In the genomic region with DNA sequence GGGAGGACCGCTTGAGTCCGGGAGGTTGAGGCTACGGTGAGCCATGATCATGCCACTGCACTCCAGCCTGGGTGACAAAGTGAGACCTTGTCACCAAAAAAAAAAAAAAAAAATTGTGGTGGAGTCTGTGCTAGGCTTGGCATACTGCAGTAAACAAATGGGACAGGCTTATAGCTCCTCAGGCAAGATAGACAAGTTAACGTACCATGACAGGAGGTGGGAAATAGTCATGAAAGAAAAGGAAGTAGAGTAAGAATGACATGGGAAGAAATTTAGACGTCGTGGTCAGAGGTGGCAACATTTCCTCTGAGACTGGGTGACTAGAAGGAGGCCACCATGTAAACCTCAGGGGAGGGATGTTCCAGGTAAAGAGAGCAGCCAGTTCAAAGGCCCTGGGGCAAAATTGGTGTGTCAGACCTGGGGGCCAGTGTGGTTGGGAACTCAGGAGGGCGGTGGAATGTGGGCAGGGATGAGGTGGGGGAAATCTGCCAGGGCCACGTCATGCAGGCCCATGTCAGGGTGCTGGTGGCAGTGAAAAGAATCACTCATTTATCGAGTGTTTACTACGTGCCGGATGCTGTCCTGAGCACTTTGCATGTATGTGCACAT, we compare ENCODE assay signal across 12 cellular contexts. TPM values are rescaled to one million over a fixed set of nuclear protein-coding genes. Genes with fewer than 3 reads are reported as not detected.
DNase-seq lines count a peak whose midpoint lies in the region; ATAC-seq and TF ChIP-seq lines count a peak whose summit lies in the region.
"Had no signal": no experiment of that assay in that cellular context is flagged by ENCODE, and none has a peak within 500 bp of the region (broad histone marks: within the 10 kb centered on the region; RNA-seq: fewer than 3 reads in every experiment).

No MANE protein-coding gene starts in this region.

- TF ChIP-seq CTCF in brain (conservative IDR thresholded peaks at IDR 0.05) (no peak), neutrophil (IDR thresholded peaks at IDR 0.05) (no peak), HFFc6 (IDR thresholded peaks at IDR 0.05) (no peak)

- H3K9me3 ChIP-seq in T-helper 17 cell (ENCODE audit: control insufficient read depth, low read length, poor library complexity, severe bottlenecking) (no peaks in the 10 kb centered on the region), neutrophil (no peaks in the 10 kb centered on the region), Karpas-422 (ENCODE audit: low read length) (no peaks in the 10 kb centered on the region)
- H3K9me3 ChIP-seq: tibial nerve had no signal

- peak; percentile 28 for ATAC-seq in T-helper 17 cell

- H3K4me1 ChIP-seq in neutrophil (ENCODE audit: control insufficient read depth in 1 of 2, insufficient read depth in 1 of 2, low read depth in 1 of 2, low read length in 1 of 2) (peaks cover 37 to 52% of the 10 kb centered on the region in 2 experiments), Karpas-422 (ENCODE audit: low read length) (peaks cover 32% of the 10 kb centered on the region)

- H3K27ac ChIP-seq in neutrophil (peak overlapping the region; percentile 72), Karpas-422 (ENCODE audit: low read length) (no peak overlapping the region)
- H3K27ac ChIP-seq: tibial nerve had no signal

- H3K4me3 ChIP-seq in neutrophil (ENCODE audit: low read depth in 1 of 2, low read length in 1 of 2) (no peak overlapping the region), Karpas-422 (ENCODE audit: low read length) (no peak overlapping the region)
- H3K4me3 ChIP-seq: tibial nerve had no signal

- H3K27me3 Mint-ChIP-seq in T-helper 17 cell (no peaks in the 10 kb centered on the region), brain (peaks cover 7% of the 10 kb centered on the region), HFFc6 (ENCODE audit: insufficient read depth) (peaks cover 2% of the 10 kb centered on the region)

- H3K36me3 Mint-ChIP-seq in T-helper 17 cell (ENCODE audit: low read depth) (peaks cover 11% of the 10 kb centered on the region), brain (peaks cover 72% of the 10 kb centered on the region), HFFc6 (ENCODE audit: low read depth) (peaks cover 53% of the 10 kb centered on the region)

- peaks cover 46% of the 10 kb centered on the region for H4K20me1 ChIP-seq in Karpas-422 (ENCODE audit: insufficient read depth, low read depth, low read length)

- peak overlapping the region; percentile 83 for H3K27ac Mint-ChIP-seq in T-helper 17 cell
- H3K27ac Mint-ChIP-seq in brain = peak overlapping the region in 4 of 5 experiments; percentile 4 to 86 (median 58)
- no peak overlapping the region; the same call in 1 of the 2 replicates for H3K27ac Mint-ChIP-seq in HFFc6

- H3K36me3 ChIP-seq in neutrophil (peaks cover 33% of the 10 kb centered on the region), Karpas-422 (ENCODE audit: insufficient read depth, low read length) (peaks cover 55% of the 10 kb centered on the region)

- H3K9ac ChIP-seq in Karpas-422 (ENCODE audit: low read length) = no peak overlapping the region

- H3K9me2 ChIP-seq in Karpas-422 (replicated peaks; ENCODE audit: insufficient read depth, low read length) = no peaks in the 10 kb centered on the region

- H3K4me3 Mint-ChIP-seq in T-helper 17 cell = peak overlapping the region; percentile 84
- peak overlapping the region in 1 of 5 experiments; percentile 61 for H3K4me3 Mint-ChIP-seq in brain
- no peak overlapping the region for H3K4me3 Mint-ChIP-seq in HFFc6

- H3K4me1 Mint-ChIP-seq in T-helper 17 cell (peaks cover 43% of the 10 kb centered on the region), brain (peaks cover 38% of the 10 kb centered on the region), HFFc6 (ENCODE audit: low read depth) (peaks cover 29% of the 10 kb centered on the region)

- H3K27me3 ChIP-seq in neutrophil (no peaks in the 10 kb centered on the region), Karpas-422 (ENCODE audit: low read length) (no peaks in the 10 kb centered on the region)
- H3K27me3 ChIP-seq: tibial nerve had no signal

- no peak overlapping the region for H2AFZ ChIP-seq in Karpas-422 (ENCODE audit: low read length)

- H3K9me3 Mint-ChIP-seq in brain (no peaks in the 10 kb centered on the region), HFFc6 (no peaks in the 10 kb centered on the region)

- no peak overlapping the region for H3K4me2 ChIP-seq in Karpas-422 (ENCODE audit: low read depth, low read length, poor library complexity, severe bottlenecking)

- DNase-seq in ELR (ENCODE audit: low read depth) = peak; percentile 37
- no peak for DNase-seq in T-helper 17 cell
- DNase-seq in Karpas-422 = no peak
- DNase-seq in NCI-H226 = no peak
- DNase-seq in HFFc6 = no peak
- no peak for DNase-seq in AG08395 (ENCODE audit: low spot score)
- DNase-seq: NCI-H774 had no signal

- H3K79me2 ChIP-seq in Karpas-422 (ENCODE audit: low read length) = peaks cover 68% of the 10 kb centered on the region

RNA-seq across cellular contexts. Expression of a gene that starts 5.6 kb away (rescaled TPM):
- total RNA-seq in T-helper 17 cell = 10 to 100 TPM; 67.3 to 81.8 TPM
- polyA plus RNA-seq in brain (ENCODE audit: insufficient read depth, low read depth, low replicate concordance) = 96.2 TPM
- 136 and 173 TPM in 2 replicates for total RNA-seq in Karpas-422 (2014; rRNA removed; shearing (Covaris generic); ENCODE audit: low replicate concordance)
- total RNA-seq in HFFc6 (2021; fragmentation: NEBNext Ultra II Directional; extraction: Animal tissue kit (Norgen Biotek cat#: 25700)) = 100 to 1,000 TPM in 4 of 6 experiments, 10 to 100 TPM in 2; 87.8 to 120 (median 104) TPM

RNA-seq across cellular contexts. Expression of a gene that starts 6.3 kb away (rescaled TPM):
- 1 to 10 TPM; 6.7 to 7.8 TPM for total RNA-seq in T-helper 17 cell
- 20.5 TPM for polyA plus RNA-seq in brain (ENCODE audit: insufficient read depth, low read depth, low replicate concordance)
- total RNA-seq in Karpas-422 (2014; rRNA removed; shearing (Covaris generic); ENCODE audit: low replicate concordance) = 3.1 and 5.8 TPM in 2 replicates
- 1 to 10 TPM; 6.7 to 8.5 (median 7.5) TPM for total RNA-seq in HFFc6 (2021; fragmentation: NEBNext Ultra II Directional; extraction: Animal tissue kit (Norgen Biotek cat#: 25700))

RNA-seq across cellular contexts. Expression of a gene that starts 18.7 kb away (rescaled TPM):
- not detected for total RNA-seq in T-helper 17 cell
- not detected for polyA plus RNA-seq in brain (ENCODE audit: insufficient read depth, low read depth, low replicate concordance)
- 0.40 TPM in 1 of 2 replicates, not detected in the other for total RNA-seq in Karpas-422 (2014; rRNA removed; shearing (Covaris generic); ENCODE audit: low replicate concordance)
- not detected for total RNA-seq in HFFc6 (2021; fragmentation: NEBNext Ultra II Directional; extraction: Animal tissue kit (Norgen Biotek cat#: 25700))
- total RNA-seq: epithelial cell of proximal tubule, LHCN-M2 had no signal

RNA-seq across cellular contexts. Expression of a gene that starts 21.4 kb away (rescaled TPM):
- 10 to 100 TPM; 52.4 to 55.4 TPM for total RNA-seq in T-helper 17 cell
- 98.9 TPM for polyA plus RNA-seq in brain (ENCODE audit: insufficient read depth, low read depth, low replicate concordance)
- total RNA-seq in Karpas-422 (2014; rRNA removed; shearing (Covaris generic); ENCODE audit: low replicate concordance) = 12.5 and 32.9 TPM in 2 replicates
- total RNA-seq in HFFc6 (2021; fragmentation: NEBNext Ultra II Directional; extraction: Animal tissue kit (Norgen Biotek cat#: 25700)) = 10 to 100 TPM; 20.4 to 26.4 (median 22.0) TPM

RNA-seq across cellular contexts. Expression of a gene that starts 39.7 kb away (rescaled TPM):
- total RNA-seq in T-helper 17 cell = 1 to 10 TPM; 6.5 to 8.3 TPM
- 9.1 TPM for polyA plus RNA-seq in brain (ENCODE audit: insufficient read depth, low read depth, low replicate concordance)
- total RNA-seq in Karpas-422 (2014; rRNA removed; shearing (Covaris generic); ENCODE audit: low replicate concordance) = 5.9 and 9.2 TPM in 2 replicates
- 10 to 100 TPM in 4 of 6 experiments, 1 to 10 TPM in 2; 9.2 to 14.9 (median 10.5) TPM for total RNA-seq in HFFc6 (2021; fragmentation: NEBNext Ultra II Directional; extraction: Animal tissue kit (Norgen Biotek cat#: 25700))
